ENCODE assay signal across 10 cellular contexts in genomic region chr3:48565591-48566400, GRCh38. TPM values are rescaled to one million over a fixed set of nuclear protein-coding genes. Genes with fewer than 3 reads are reported as not detected.
DNase-seq lines count a peak whose midpoint lies in the region; ATAC-seq, FAIRE-seq and TF ChIP-seq lines count a peak whose summit lies in the region.
"Had no signal": no experiment of that assay in that cellular context is flagged by ENCODE, and none has a peak within 500 bp of the region (broad histone marks: within the 10 kb centered on the region; RNA-seq: fewer than 3 reads in every experiment).

No MANE protein-coding gene starts in this region.

- no peaks in the 10 kb centered on the region for H3K9me3 Mint-ChIP-seq in activated CD4-positive, alpha-beta memory T cell treated with anti-CD3 and anti-CD28 coated beads, Interleukin-2, amount 10 ng/mL, durations not matched to agents 7 days and 5 days

- peak overlapping the region in 1 of 2 donors; percentile 24 for H3K27ac ChIP-seq in uterus

- H3K4me1 Mint-ChIP-seq in activated CD4-positive, alpha-beta memory T cell treated with anti-CD3 and anti-CD28 coated beads, Interleukin-2, amount 10 ng/mL, durations not matched to agents 7 days and 5 days, result peaks cover 26% of the 10 kb centered on the region

- ATAC-seq in HG02623 (IDR thresholded peaks at IDR 0.05; ENCODE audit: unreplicated experiment), result no peak

- POLR2A ChIA-PET in activated CD4-positive, alpha-beta memory T cell treated with anti-CD3 and anti-CD28 coated beads, Interleukin-2, amount 10 ng/mL, durations not matched to agents 7 days and 5 days (lab: Charles Lee), result interaction anchor here (1.5 kb wide), 1 partner anchor 9 kb away, joined by 3 read pairs; the partner anchor contains the start of gene PFKFB4

- H3K27me3 ChIP-seq in uterus, result no peaks in the 10 kb centered on the region
- H3K27me3 ChIP-seq: spleen had no signal

- H3K27me3 Mint-ChIP-seq in activated CD4-positive, alpha-beta memory T cell treated with anti-CD3 and anti-CD28 coated beads, Interleukin-2, amount 10 ng/mL, durations not matched to agents 7 days and 5 days, result no peaks in the 10 kb centered on the region

- no peak overlapping the region for H3K4me3 Mint-ChIP-seq in activated CD4-positive, alpha-beta memory T cell treated with anti-CD3 and anti-CD28 coated beads, Interleukin-2, amount 10 ng/mL, durations not matched to agents 7 days and 5 days

- no peaks in the 10 kb centered on the region for H3K9me3 ChIP-seq in uterus
- H3K9me3 ChIP-seq: spleen had no signal

- no peak for TF ChIP-seq CTCF in uterus (IDR thresholded peaks at IDR 0.05)

- FAIRE-seq in HTR-8/SVneo (lab: Jason Lieb, UNC), result peak; percentile 96

- CTCF ChIA-PET in activated CD4-positive, alpha-beta memory T cell treated with anti-CD3 and anti-CD28 coated beads, Interleukin-2, amount 10 ng/mL, durations not matched to agents 7 days and 5 days (lab: Charles Lee), result interaction anchor here (0.7 to 1.0 kb wide), 2 partner anchors 9 to 130 kb away, joined by 3 read pairs; partner anchors contain the start of gene PFKFB4

- TF ChIP-seq POLR2A in uterus (IDR thresholded peaks at IDR 0.05), result no peak

- H3K36me3 ChIP-seq in uterus, result no peaks in the 10 kb centered on the region
- H3K36me3 ChIP-seq: spleen had no signal

- H3K4me1 ChIP-seq in uterus, result no peaks in the 10 kb centered on the region

- H3K4me3 ChIP-seq in uterus, result no peak overlapping the region
- H3K4me3 ChIP-seq: spleen had no signal

- peak overlapping the region; percentile 26 for H3K27ac Mint-ChIP-seq in activated CD4-positive, alpha-beta memory T cell treated with anti-CD3 and anti-CD28 coated beads, Interleukin-2, amount 10 ng/mL, durations not matched to agents 7 days and 5 days

- DNase-seq in CD1c-positive myeloid dendritic cell (ENCODE audit: extremely low spot score), result peak; percentile 52
- DNase-seq in HTR-8/SVneo (ENCODE audit: insufficient read length, low spot score), result peak; percentile 84
- DNase-seq in activated CD4-positive, alpha-beta memory T cell treated with anti-CD3 and anti-CD28 coated beads, Interleukin-2, amount 10 ng/mL, durations not matched to agents 7 days and 5 days, result peak; percentile 39
- DNase-seq in iris pigment epithelial cell (ENCODE audit: low read depth), result peak; percentile 68
- DNase-seq in uterus, result no peak
- DNase-seq in activated CD8-positive, alpha-beta memory T cell treated with anti-CD3 and anti-CD28 coated beads, Interleukin-2, amount 50 U/mL, for 4 hours, result no peak
- DNase-seq in stimulated activated CD4-positive, alpha-beta T cell treated with anti-CD3 and anti-CD28 coated beads, Interleukin-2, amount 100 ng/mL, for 48 hours, result no peak
- DNase-seq: NCI-H446 treated with DMSO at 0.1 percent for 48 hours, spleen had no signal

- intact Hi-C loops in uterus (cut with DNase I; ENCODE audit: low total_unique reads), result no loop called here

- H3K36me3 Mint-ChIP-seq in activated CD4-positive, alpha-beta memory T cell treated with anti-CD3 and anti-CD28 coated beads, Interleukin-2, amount 10 ng/mL, durations not matched to agents 7 days and 5 days (ENCODE audit: low read depth), result no peaks in the 10 kb centered on the region

RNA-seq across cellular contexts. Expression of gene UCN2, which starts 2.2 kb away (rescaled TPM):
- total RNA-seq in activated CD4-positive, alpha-beta memory T cell treated with anti-CD3 and anti-CD28 coated beads, Interleukin-2, amount 10 ng/mL, durations not matched to agents 7 days and 5 days, result not detected
- total RNA-seq in uterus, result under 1 TPM in 1 of 4 donors, not detected in 3; 0.49 TPM

RNA-seq across cellular contexts. Expression of gene PFKFB4, which starts 9.2 kb away (rescaled TPM):
- total RNA-seq in activated CD4-positive, alpha-beta memory T cell treated with anti-CD3 and anti-CD28 coated beads, Interleukin-2, amount 10 ng/mL, durations not matched to agents 7 days and 5 days, result 10 to 100 TPM; 33.3 to 34.4 TPM
- total RNA-seq in uterus, result 10 to 100 TPM in 2 of 4 donors, 1 to 10 TPM in 2; 3.2 to 11.5 (median 10.1) TPM

RNA-seq across cellular contexts. Expression of gene COL7A1, which starts 29.3 kb away (rescaled TPM):
- 1 to 10 TPM in 1 of 2 experiments, under 1 TPM in 1; 0.40 to 1.4 TPM for total RNA-seq in activated CD4-positive, alpha-beta memory T cell treated with anti-CD3 and anti-CD28 coated beads, Interleukin-2, amount 10 ng/mL, durations not matched to agents 7 days and 5 days
- 10 to 100 TPM in 3 of 4 donors, under 1 TPM in 1; 0.88 to 21.6 (median 19.1) TPM for total RNA-seq in uterus

RNA-seq across cellular contexts. Expression of gene UQCRC1, which starts 43.6 kb away (rescaled TPM):
- total RNA-seq in activated CD4-positive, alpha-beta memory T cell treated with anti-CD3 and anti-CD28 coated beads, Interleukin-2, amount 10 ng/mL, durations not matched to agents 7 days and 5 days, result 100 to 1,000 TPM; 167 to 170 TPM
- total RNA-seq in uterus, result 100 to 1,000 TPM in 3 of 4 donors, 10 to 100 TPM in 1; 54.4 to 409 (median 155) TPM

RNA-seq across cellular contexts. Expression of gene TMEM89, which starts 55.8 kb away (rescaled TPM):
- total RNA-seq in activated CD4-positive, alpha-beta memory T cell treated with anti-CD3 and anti-CD28 coated beads, Interleukin-2, amount 10 ng/mL, durations not matched to agents 7 days and 5 days, result not detected
- not detected for total RNA-seq in uterus
- total RNA-seq: spleen had no signal

Comparison
In these comparisons a context has a peak if more than half of its experiments do, and no peak if none do; other contexts are left out.
1. DNase-seq: peak in CD1c-positive myeloid dendritic cell (single experiment), HTR-8/SVneo (single experiment), activated CD4-positive, alpha-beta memory T cell treated with anti-CD3 and anti-CD28 coated beads, Interleukin-2, amount 10 ng/mL, durations not matched to agents 7 days and 5 days (single experiment) and iris pigment epithelial cell (single experiment); none in uterus (0 of 2), activated CD8-positive, alpha-beta memory T cell treated with anti-CD3 and anti-CD28 coated beads, Interleukin-2, amount 50 U/mL, for 4 hours (single experiment) and stimulated activated CD4-positive, alpha-beta T cell treated with anti-CD3 and anti-CD28 coated beads, Interleukin-2, amount 100 ng/mL, for 48 hours (0 of 2).